1 cellular context compared by ENCODE assay signal in genomic region chr10:12235116-12235694, GRCh38.
TF ChIP-seq lines count a peak whose summit lies in the region.

No MANE protein-coding gene starts in this region.

TF ChIP-seq in HCT116, 20 proteins besides CTCF, POLR2A, EP300 and RAD21:
- TF ChIP-seq SP1 (IDR thresholded peaks at IDR 0.05; ENCODE audit: low read depth) = no peak
- TF ChIP-seq, protein P1, sequence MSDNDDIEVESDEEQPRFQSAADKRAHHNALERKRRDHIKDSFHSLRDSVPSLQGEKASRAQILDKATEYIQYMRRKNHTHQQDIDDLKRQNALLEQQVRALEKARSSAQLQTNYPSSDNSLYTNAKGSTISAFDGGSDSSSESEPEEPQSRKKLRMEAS (IDR thresholded peaks at IDR 0.05) = no peak
- TF ChIP-seq FOSL1 (IDR thresholded peaks at IDR 0.05; ENCODE audit: low read depth) = no peak
- TF ChIP-seq POLR2AphosphoS5 (IDR thresholded peaks at IDR 0.05; ENCODE audit: low read depth, low read length) = no peak
- TF ChIP-seq ZFX (IDR thresholded peaks at IDR 0.05) = no peak
- no peak for TF ChIP-seq EGR1 (IDR thresholded peaks at IDR 0.05; ENCODE audit: low read depth)
- no peak for TF ChIP-seq SIN3A (IDR thresholded peaks at IDR 0.05; ENCODE audit: low read depth)
- TF ChIP-seq EZH2phosphoT487 (IDR thresholded peaks at IDR 0.05; ENCODE audit: borderline replicate concordance) = no peak
- no peak for TF ChIP-seq SRF (IDR thresholded peaks at IDR 0.05; ENCODE audit: low read depth)
- TF ChIP-seq ZNF274 (IDR thresholded peaks at IDR 0.05; ENCODE audit: low read depth, low read length) = no peak
- no peak for TF ChIP-seq YY1 (IDR thresholded peaks at IDR 0.05; ENCODE audit: extremely low read depth, insufficient replicate concordance, low read depth, low read length)
- no peak for TF ChIP-seq TCF7L2 (IDR thresholded peaks at IDR 0.05; ENCODE audit: borderline replicate concordance, extremely low read depth, insufficient read depth, insufficient read length)
- no peak for TF ChIP-seq EZH2 (IDR thresholded peaks at IDR 0.05)
- no peak for TF ChIP-seq ZBTB33 (IDR thresholded peaks at IDR 0.05; ENCODE audit: extremely low read depth, insufficient replicate concordance, low read length)
- TF ChIP-seq ATF3 (IDR thresholded peaks at IDR 0.05) = no peak
- no peak for TF ChIP-seq ELF1 (IDR thresholded peaks at IDR 0.05; ENCODE audit: borderline replicate concordance, low read depth)
- TF ChIP-seq CBX3 (IDR thresholded peaks at IDR 0.05; ENCODE audit: low read depth) = no peak
- TF ChIP-seq JUND (IDR thresholded peaks at IDR 0.05) = no peak
